9 cellular contexts compared by ENCODE assay signal in genomic region chr10:5776150-5776880, GRCh38. TPM values are rescaled to one million over a fixed set of nuclear protein-coding genes. Genes with fewer than 3 reads are reported as not detected.
DNase-seq lines count a peak whose midpoint lies in the region; ATAC-seq, FAIRE-seq and TF ChIP-seq lines count a peak whose summit lies in the region.
"Had no signal": no experiment of that assay in that cellular context is flagged by ENCODE, and none has a peak within 500 bp of the region (broad histone marks: within the 10 kb centered on the region; RNA-seq: fewer than 3 reads in every experiment).

No MANE protein-coding gene starts in this region.

- H4K5ac ChIP-seq in H1 (ENCODE audit: insufficient read length, low read depth, low read length) = no peak overlapping the region

- H3K9me2 ChIP-seq in OCI-LY7 (ENCODE audit: insufficient read depth, low read length) = no peaks in the 10 kb centered on the region

- H3K4me1 ChIP-seq in OCI-LY7 (ENCODE audit: insufficient read depth, low read length, poor library complexity, severe bottlenecking) (peaks cover 18% of the 10 kb centered on the region), H1 (replicated peaks in 1 of 4; ENCODE audit: control insufficient read depth in 3 of 4, insufficient read depth in 4 of 4, low read length in 3 of 4) (no peaks in the 10 kb centered on the region)

- H3K23me2 ChIP-seq in H1 (ENCODE audit: low read depth, low read length) = no peaks in the 10 kb centered on the region

- POLR2A ChIA-PET in OCI-LY7 (lab: Charles Lee) (interaction anchor here (0.6 to 1.6 kb wide), 7 partner anchors 18 to 523 kb away, joined by 3 to 7 read pairs (median 3); no protein-coding TSS in a partner anchor), H1 (lab: Charles Lee; ENCODE audit: partially characterized antibody) (interaction anchor here (1.3 to 3.1 kb wide), 3 partner anchors 10 to 114 kb away, joined by 3 to 9 read pairs (median 4); partner anchors contain the start of genes ANKRD16 and FBH1)

- H3K9me3 ChIP-seq in OCI-LY7 (ENCODE audit: low read length) = no peaks in the 10 kb centered on the region
- no peaks in the 10 kb centered on the region for H3K9me3 ChIP-seq in H1 (ENCODE audit: insufficient read depth in 2 of 2, low read depth in 1 of 2, low read length in 1 of 2)

- TF ChIP-seq EP300 in H1 (IDR thresholded peaks at IDR 0.05; ENCODE audit: borderline replicate concordance in 1 of 2, low read depth in 2 of 2, low read length in 2 of 2) = no peak

- DNase-seq in Ammon's horn (ENCODE audit: low spot score) = peak; percentile 21
- DNase-seq in OCI-LY7 (ENCODE audit: low spot score) = no peak
- DNase-seq in H1 (ENCODE audit: low read depth in 1 of 2, low spot score in 2 of 2) = no peak
- DNase-seq in neural crest cell (ENCODE audit: low read depth, low spot score) = no peak
- no peak for DNase-seq in NCI-H2029 treated with DMSO at 0.1 percent for 48 hours (lab: John Stamatoyannopoulos, UW)
- no peak for DNase-seq in SK-N-DZ (ENCODE audit: low spot score)
- DNase-seq in UCSD-AML1 (lab: John Stamatoyannopoulos, UW; ENCODE audit: unreplicated experiment) = no peak
- DNase-seq: cortex of kidney had no signal

- H4K20me1 ChIP-seq in OCI-LY7 (ENCODE audit: insufficient read depth, low read length) (peaks cover 19% of the 10 kb centered on the region; the same call in 1 of the 2 replicates), H1 (replicated peaks in 1 of 2; ENCODE audit: control insufficient read depth in 1 of 2, insufficient read depth in 2 of 2, low read length in 2 of 2) (peaks cover 15 to 20% of the 10 kb centered on the region in 2 experiments)

- no peak overlapping the region for H2AK5ac ChIP-seq in H1 (ENCODE audit: low read depth, low read length)

- no peaks in the 10 kb centered on the region for H3K27me3 Mint-ChIP-seq in neural crest cell (ENCODE audit: low read depth)

- H3K36me3 Mint-ChIP-seq in neural crest cell (ENCODE audit: low read depth) = peaks cover 29% of the 10 kb centered on the region

- no peak for FAIRE-seq in H1 (lab: Jason Lieb, UNC)

- peaks cover 22% of the 10 kb centered on the region for H3K4me1 Mint-ChIP-seq in neural crest cell

- no peak overlapping the region for H3K4me3 Mint-ChIP-seq in neural crest cell

- H3K79me2 ChIP-seq in OCI-LY7 (ENCODE audit: insufficient read depth, low read depth, low read length) (peaks cover 91% of the 10 kb centered on the region), H1 (ENCODE audit: control insufficient read depth in 1 of 2, insufficient read depth in 2 of 2, low read length in 2 of 2) (peaks cover 13 to 92% of the 10 kb centered on the region in 2 experiments)

- H3K36me3 ChIP-seq in OCI-LY7 (ENCODE audit: insufficient read depth, low read length) = peaks cover 97% of the 10 kb centered on the region
- H3K36me3 ChIP-seq in H1 (ENCODE audit: control insufficient read depth in 2 of 4, insufficient read depth in 4 of 4, low read length in 3 of 4) = peaks cover 5 to 23% (median 13%) of the 10 kb centered on the region in 4 experiments; a peak in 5 of 8 replicates

- no peak overlapping the region for H3K18ac ChIP-seq in H1 (ENCODE audit: extremely low read depth, low read length)

- H3K14ac ChIP-seq in H1 (ENCODE audit: insufficient read length) = no peak overlapping the region

- H3K9ac ChIP-seq in H1 (replicated peaks in 1 of 4; ENCODE audit: extremely low read depth in 1 of 4, low read depth in 3 of 4, low read length in 3 of 4) = no peak overlapping the region

- no peak overlapping the region for H2BK12ac ChIP-seq in H1 (ENCODE audit: low read depth, low read length)

- TF ChIP-seq POLR2A in H1 (IDR thresholded peaks at IDR 0.05; ENCODE audit: control extremely low read depth in 1 of 2, low read depth in 2 of 2, low read length in 2 of 2) = no peak

- no peak overlapping the region for H3K4ac ChIP-seq in H1 (replicated peaks; ENCODE audit: insufficient read length, low read depth, low read length)

- H2BK20ac ChIP-seq in H1 (ENCODE audit: low read length) = no peak overlapping the region

- ATAC-seq in HG02610 (IDR thresholded peaks at IDR 0.05; ENCODE audit: unreplicated experiment) = no peak

- H4K8ac ChIP-seq in H1 (ENCODE audit: extremely low read depth, insufficient read depth, low read length) = no peak overlapping the region

- H3K27ac ChIP-seq in OCI-LY7 (ENCODE audit: low read depth, low read length, poor library complexity, severe bottlenecking) (peak overlapping the region; percentile 2), H1 (ENCODE audit: low read depth, low read length) (no peak overlapping the region)

- H2BK120ac ChIP-seq in H1 (replicated peaks; ENCODE audit: low read depth, low read length) = no peak overlapping the region

- no peak for TF ChIP-seq CTCF in OCI-LY7 (conservative IDR thresholded peaks at IDR 0.05; ENCODE audit: low read length)
- TF ChIP-seq CTCF in H1 (IDR thresholded peaks at IDR 0.05; ENCODE audit: control extremely low read depth in 1 of 3, insufficient read depth in 1 of 3, low read depth in 1 of 3, low read length in 3 of 3) = peak in 2 of 3 experiments; percentile 14 to 27; a peak in 2 of 4 replicates
- no peak for TF ChIP-seq CTCF in neural crest cell (conservative IDR thresholded peaks at IDR 0.05)

- intact Hi-C loops in OCI-LY7 (cut with micrococcal nuclease; ENCODE audit: unreplicated experiment) = loop anchor here (5.0 kb wide), 1 partner anchor 111 kb away; the partner anchor contains the start of gene ANKRD16

- BruUV-seq in OCI-LY7 (replicated peaks; lab: Mats Ljungman, UMichigan) = no TSS peak

- WGBS in H1 (ENCODE audit: extremely low coverage in 1 of 2, insufficient coverage in 1 of 2, insufficient read length in 1 of 2, insufficient replicate concordance in 2 of 2, low coverage in 1 of 2, low lambda C conversion rate in 2 of 2, missing lambda C conversion rate in 1 of 2), 2 experiments = 80% methylated on average over 7 of the region's 7 CpGs; no CpG with 5 or more reads in 1 of the 2 experiments

- no peak overlapping the region for H2BK5ac ChIP-seq in H1 (ENCODE audit: low read depth, low read length)

- TF ChIP-seq RAD21 in H1 (IDR thresholded peaks at IDR 0.05 in 1 of 2, conservative IDR thresholded peaks at IDR 0.05 in 1 of 2; ENCODE audit: low read depth in 2 of 2, low read length in 2 of 2) = peak; percentile 6 to 9; a peak in 1 of 4 replicates

- H3K79me1 ChIP-seq in H1 (ENCODE audit: low read depth, low read length) = peaks cover 15% of the 10 kb centered on the region

- H2BK15ac ChIP-seq in H1 (ENCODE audit: low read length) = no peak overlapping the region

- no peaks in the 10 kb centered on the region for H3K9me3 Mint-ChIP-seq in neural crest cell

- H2AFZ ChIP-seq in OCI-LY7 (ENCODE audit: low read length) (no peak overlapping the region), H1 (ENCODE audit: low read length) (no peak overlapping the region)

- H3K27me3 ChIP-seq in H1 (replicated peaks in 1 of 4; ENCODE audit: control insufficient read depth in 3 of 4, extremely low read depth in 1 of 4, insufficient read depth in 3 of 4, low read length in 3 of 4) = no peaks in the 10 kb centered on the region

- H3K23ac ChIP-seq in H1 (ENCODE audit: insufficient read length) = no peak overlapping the region

- CTCF ChIA-PET in OCI-LY7 (lab: Charles Lee; ENCODE audit: unreplicated experiment) (interaction anchor here (1.1 kb wide), 1 partner anchor 39 kb away, joined by 3 read pairs; no protein-coding TSS in a partner anchor), H1 (lab: Charles Lee; ENCODE audit: partially characterized antibody) (interaction anchor here (0.8 to 1.9 kb wide), 11 partner anchors 9 to 112 kb away, joined by 3 to 6 read pairs (median 3); no protein-coding TSS in a partner anchor)

- H3K56ac ChIP-seq in H1 (replicated peaks; ENCODE audit: insufficient read length, low read depth, low read length) = no peak overlapping the region

- H4K91ac ChIP-seq in H1 (replicated peaks; ENCODE audit: insufficient read length, low read length) = no peak overlapping the region

- H3K27ac Mint-ChIP-seq in neural crest cell (ENCODE audit: unreplicated experiment) = peak overlapping the region; percentile 48

- peak overlapping the region; percentile 25; the same call in 1 of the 2 replicates for H3K4me2 ChIP-seq in OCI-LY7 (ENCODE audit: low read length)
- H3K4me2 ChIP-seq in H1 (ENCODE audit: insufficient read depth in 1 of 2, low read depth in 2 of 2, low read length in 2 of 2) = no peak overlapping the region

- H3K4me3 ChIP-seq in OCI-LY7 (ENCODE audit: low read depth, low read length, poor library complexity, severe bottlenecking) = no peak overlapping the region
- no peak overlapping the region for H3K4me3 ChIP-seq in H1 (ENCODE audit: extremely low read depth in 1 of 4, insufficient read depth in 2 of 4, low read depth in 3 of 4, low read length in 4 of 4)

TF ChIP-seq in H1, 55 proteins besides CTCF, POLR2A, EP300 and RAD21 (continues in another document):
- TF ChIP-seq TCF12 (IDR thresholded peaks at IDR 0.05; ENCODE audit: low read depth, low read length) (no peak), ATF2 (IDR thresholded peaks at IDR 0.05; ENCODE audit: low read length) (no peak), CHD1 (IDR thresholded peaks at IDR 0.05; ENCODE audit: low read depth, low read length) (no peak), SP1 (IDR thresholded peaks at IDR 0.05; ENCODE audit: low read depth, low read length) (no peak)

RNA-seq across cellular contexts. Expression of gene GDI2, which starts 36.9 kb away (rescaled TPM):
- total RNA-seq in OCI-LY7 (2014; rRNA removed; shearing (Covaris generic)) = 265 and 270 TPM in 2 replicates
- 271 and 292 TPM in 2 replicates for total RNA-seq in OCI-LY7 (2022)
- total RNA-seq in H1 (2021; fragmentation: NEBNext Ultra II Directional; extraction: Animal tissue kit (Norgen Biotek cat#: 25700)) = 368 and 385 TPM in 2 replicates
- polyA plus RNA-seq in H1 (2011; rRNA removed) = 168 and 169 TPM in 2 replicates
- polyA plus RNA-seq in H1 (2011; cell fraction: cytosol; rRNA removed) = 220 TPM
- 87.8 TPM for polyA plus RNA-seq in H1 (2011; cell fraction: nucleus; rRNA removed)
- polyA plus RNA-seq in H1 (2012, experiment 1 of 2) = 221 to 393 TPM (median 248 TPM) in 4 replicates
- polyA plus RNA-seq in H1 (2012, experiment 2 of 2) = 32.4 TPM
- 216 TPM for polyA plus RNA-seq in H1 (2013, experiment 1 of 2)
- polyA plus RNA-seq in H1 (2013, experiment 2 of 2) = 215 TPM
- 172 and 297 TPM in 2 replicates for polyA minus RNA-seq in H1 (2011; rRNA and poly(A)+ RNA removed)
- polyA minus RNA-seq in H1 (2011; cell fraction: cytosol; rRNA and poly(A)+ RNA removed) = 300 TPM
- polyA minus RNA-seq in H1 (2011; cell fraction: nucleus; rRNA and poly(A)+ RNA removed) = 219 TPM
- total RNA-seq in neural crest cell = 346 and 356 TPM in 2 replicates
- 439 and 502 TPM in 2 replicates for polyA plus RNA-seq in SK-N-DZ (2014; cell fraction: cytosol; rRNA removed)
- polyA plus RNA-seq in SK-N-DZ (2014; cell fraction: nucleus; rRNA removed) = 162 and 206 TPM in 2 replicates

Comparison
In these comparisons a context has a peak if more than half of its experiments do, and no peak if none do; other contexts are left out.
1. CTCF ChIP-seq: peak in H1 (2 of 3); none in OCI-LY7 (single experiment) and neural crest cell (single experiment).